ENCODE assay signal across 16 cellular contexts in genomic region chr11:12860827-12861226, GRCh38.
DNase-seq lines count a peak whose midpoint lies in the region; ATAC-seq and TF ChIP-seq lines count a peak whose summit lies in the region.
"Had no signal": no experiment of that assay in that cellular context is flagged by ENCODE, and none has a peak within 500 bp of the region (broad histone marks: within the 10 kb centered on the region; RNA-seq: fewer than 3 reads in every experiment).

No MANE protein-coding gene starts in this region.

- ATAC-seq in IMR-90 (ENCODE audit: low read depth) (no peak), WTC11 (no peak), GM18873 (IDR thresholded peaks at IDR 0.05; ENCODE audit: low FRiP score, unreplicated experiment) (no peak)
- ATAC-seq: body of pancreas had no signal

- no peaks in the 10 kb centered on the region for H3K27me3 ChIP-seq in IMR-90 (ENCODE audit: control insufficient read depth, insufficient read depth, low read length)
- H3K27me3 ChIP-seq in subcutaneous abdominal adipose tissue (ENCODE audit: control insufficient read depth in 5 of 5, insufficient read depth in 4 of 5, low read length in 5 of 5), result no peaks in the 10 kb centered on the region
- H3K27me3 ChIP-seq: BE2C, body of pancreas had no signal

- H3K9me1 ChIP-seq in IMR-90 (ENCODE audit: insufficient read depth, low read length), result peaks cover 29% of the 10 kb centered on the region

- H3K9me3 ChIP-seq in IMR-90 (ENCODE audit: control insufficient read depth, insufficient read depth, low read length) (no peaks in the 10 kb centered on the region), subcutaneous abdominal adipose tissue (ENCODE audit: control insufficient read depth in 5 of 5, low read length in 5 of 5) (no peaks in the 10 kb centered on the region)
- H3K9me3 ChIP-seq: BE2C, body of pancreas, thoracic aorta had no signal

- H3K9me3 Mint-ChIP-seq in WTC11, result peaks cover 5% of the 10 kb centered on the region; the same call in 1 of the 2 replicates

- dilution Hi-C loops in IMR-90 (cut with HindIII; ENCODE audit: low sequenced_read_pairs, unreplicated experiment), result no loop called here

- DNase-seq in IMR-90 (no peak), WTC11 (ENCODE audit: low spot score) (no peak), fibroblast of villous mesenchyme (ENCODE audit: low read depth) (peak; percentile 61), cerebellar cortex (ENCODE audit: low spot score) (no peak), NCI-H446 treated with DMSO at 0.1 percent for 48 hours (lab: John Stamatoyannopoulos, UW) (no peak)
- DNase-seq: activated naive CD4-positive, alpha-beta T cell treated with Interleukin-2 at 50 U/mL for 16 hours; BE2C; body of pancreas; NCI-H1048; NCI-H69; stimulated activated CD4-positive, alpha-beta T cell treated with anti-CD3 and anti-CD28 coated beads, Interleukin-4, amount 100 ng/mL, for 24 hours; stimulated activated CD8-positive, alpha-beta memory T cell treated with anti-CD3 and anti-CD28 coated beads, Interleukin-4, amount 100 ng/mL, for 48 hours; SW 1271 had no signal

- intact Hi-C loops in IMR-90 (cut with micrococcal nuclease), result no loop called here

- H2AK9ac ChIP-seq in IMR-90 (replicated peaks; ENCODE audit: low read depth, low read length, poor library complexity), result no peak overlapping the region

- BruUV-seq in IMR-90 (replicated peaks; lab: Mats Ljungman, UMichigan), result no TSS peak

- H3K27me3 Mint-ChIP-seq in WTC11 (ENCODE audit: low read depth), result no peaks in the 10 kb centered on the region

- H4K5ac ChIP-seq in IMR-90 (ENCODE audit: low read depth, low read length), result no peak overlapping the region

- no peak for TF ChIP-seq POLR2A in IMR-90 (IDR thresholded peaks at IDR 0.05; ENCODE audit: low read depth, low read length)

- CTCF ChIA-PET in IMR-90 (lab: Yijun Ruan, JAX), result interaction anchor here (1.0 kb wide), 1 partner anchor 28 kb away, joined by 4 read pairs; no protein-coding TSS in a partner anchor
- CTCF ChIA-PET in WTC11 (lab: Charles Lee), result interaction anchor here (1.0 kb wide), 1 partner anchor 33 kb away, joined by 3 read pairs; no protein-coding TSS in a partner anchor

- POLR2A ChIA-PET in IMR-90 (lab: Charles Lee; ENCODE audit: unreplicated experiment) (no interaction called here), WTC11 (lab: Charles Lee) (no interaction called here)

- no peak overlapping the region for H2BK20ac ChIP-seq in IMR-90 (ENCODE audit: low read depth, low read length)

- peak overlapping the region; percentile 98 for H3K27ac Mint-ChIP-seq in WTC11

- peak overlapping the region; percentile 77; the same call in 1 of the 2 replicates for H3K23ac ChIP-seq in IMR-90 (ENCODE audit: low read depth, low read length)

- no peak overlapping the region for H3K4me2 ChIP-seq in IMR-90 (ENCODE audit: low read depth, low read length)

- H3K36me3 ChIP-seq in IMR-90 (ENCODE audit: control insufficient read depth, insufficient read depth, low read length) (no peaks in the 10 kb centered on the region), subcutaneous abdominal adipose tissue (ENCODE audit: control insufficient read depth in 5 of 5, insufficient read depth in 5 of 5, low read length in 5 of 5) (peaks cover 0 to 2% (median 0%) of the 10 kb centered on the region in 5 donors)
- H3K36me3 ChIP-seq: thoracic aorta had no signal

- H3K27ac ChIP-seq in IMR-90 (ENCODE audit: insufficient read depth, low read length) (no peak overlapping the region), subcutaneous abdominal adipose tissue (ENCODE audit: low read depth, low read length) (peak overlapping the region; percentile 7)
- H3K27ac ChIP-seq: body of pancreas, thoracic aorta had no signal

- no peak overlapping the region for H3K56ac ChIP-seq in IMR-90 (ENCODE audit: extremely low read depth, insufficient read depth, low read length)

- H2BK5ac ChIP-seq in IMR-90 (ENCODE audit: low read depth, low read length, poor library complexity, severe bottlenecking), result no peak overlapping the region

- 100% methylated on average over 1 of the region's 2 CpGs; no CpG with 5 or more reads in 1 of the 2 experiments for whole genome bisulfite sequencing in IMR-90 (ENCODE audit: extremely low coverage in 2 of 2, insufficient read length in 1 of 2), 2 experiments

- no peak overlapping the region for H2BK15ac ChIP-seq in IMR-90 (ENCODE audit: low read depth, low read length)

- peaks cover 90% of the 10 kb centered on the region for H4K20me1 ChIP-seq in IMR-90 (ENCODE audit: insufficient read depth, low read length)

- no peak overlapping the region for H3K18ac ChIP-seq in IMR-90 (ENCODE audit: low read depth, low read length)

- H3K9ac ChIP-seq in IMR-90 (ENCODE audit: low read depth, low read length), result no peak overlapping the region
- no peak overlapping the region for H3K9ac ChIP-seq in subcutaneous abdominal adipose tissue (ENCODE audit: low read length in 5 of 5)

- H2AFZ ChIP-seq in IMR-90 (replicated peaks; ENCODE audit: low read length, poor library complexity), result no peak overlapping the region

- H2BK120ac ChIP-seq in IMR-90 (ENCODE audit: low read depth, low read length), result no peak overlapping the region

- H3K4me1 ChIP-seq in IMR-90 (ENCODE audit: control insufficient read depth, insufficient read depth, low read length) (peaks cover 14% of the 10 kb centered on the region), subcutaneous abdominal adipose tissue (ENCODE audit: control insufficient read depth in 5 of 5, insufficient read depth in 5 of 5, low read length in 5 of 5) (peaks cover 0 to 24% (median 8%) of the 10 kb centered on the region in 5 donors)

- no peak overlapping the region for H3K4me3 Mint-ChIP-seq in WTC11

- no peak overlapping the region for H4K91ac ChIP-seq in IMR-90 (ENCODE audit: insufficient read depth, low read depth, low read length)

- H3K4me1 Mint-ChIP-seq in WTC11, result peaks cover 86% of the 10 kb centered on the region

- H2AK5ac ChIP-seq in IMR-90 (ENCODE audit: low read depth, low read length), result no peak overlapping the region

- TF ChIP-seq CTCF in IMR-90 (conservative IDR thresholded peaks at IDR 0.05; ENCODE audit: low read depth, low read length) (no peak), WTC11 (IDR thresholded peaks at IDR 0.05) (no peak), fibroblast of villous mesenchyme (IDR thresholded peaks at IDR 0.05; ENCODE audit: insufficient read depth, low read depth, low read length) (no peak)

- peaks cover 49 to 88% of the 10 kb centered on the region in 2 experiments for H3K79me1 ChIP-seq in IMR-90 (ENCODE audit: low read depth in 1 of 2, low read length in 2 of 2)

- H3K4ac ChIP-seq in IMR-90 (ENCODE audit: low read depth, low read length), result no peak overlapping the region

- no peak overlapping the region for H3K4me3 ChIP-seq in IMR-90 (ENCODE audit: insufficient read depth, low read depth, low read length)
- H3K4me3 ChIP-seq in fibroblast of villous mesenchyme (ENCODE audit: low read depth, low read length), result no peak overlapping the region
- H3K4me3 ChIP-seq in subcutaneous abdominal adipose tissue (ENCODE audit: low read depth in 1 of 5, low read length in 5 of 5), result no peak overlapping the region
- H3K4me3 ChIP-seq: body of pancreas, thoracic aorta had no signal

- no peaks in the 10 kb centered on the region; the same call in 1 of the 2 replicates for H3K36me3 Mint-ChIP-seq in WTC11

- no peak overlapping the region for H4K8ac ChIP-seq in IMR-90 (ENCODE audit: low read depth in 2 of 2, low read length in 2 of 2)

- in situ Hi-C loops in IMR-90 (cut with MboI; ENCODE audit: low sequenced_read_pairs), result no loop called here

- peak overlapping the region; percentile 19; the same call in 1 of the 2 replicates for H3K14ac ChIP-seq in IMR-90 (replicated peaks; ENCODE audit: low read depth, low read length)

- no peak for TF ChIP-seq RAD21 in IMR-90 (IDR thresholded peaks at IDR 0.05; ENCODE audit: low read length)

TF ChIP-seq in IMR-90, 13 proteins besides CTCF, POLR2A, EP300 and RAD21 (continues in another document):
- TF ChIP-seq MXI1 (IDR thresholded peaks at IDR 0.05; ENCODE audit: borderline replicate concordance, low read depth, low read length) (no peak), ELK1 (IDR thresholded peaks at IDR 0.05; ENCODE audit: borderline replicate concordance, low read depth, low read length) (no peak)
- TF ChIP-seq, protein P1, sequence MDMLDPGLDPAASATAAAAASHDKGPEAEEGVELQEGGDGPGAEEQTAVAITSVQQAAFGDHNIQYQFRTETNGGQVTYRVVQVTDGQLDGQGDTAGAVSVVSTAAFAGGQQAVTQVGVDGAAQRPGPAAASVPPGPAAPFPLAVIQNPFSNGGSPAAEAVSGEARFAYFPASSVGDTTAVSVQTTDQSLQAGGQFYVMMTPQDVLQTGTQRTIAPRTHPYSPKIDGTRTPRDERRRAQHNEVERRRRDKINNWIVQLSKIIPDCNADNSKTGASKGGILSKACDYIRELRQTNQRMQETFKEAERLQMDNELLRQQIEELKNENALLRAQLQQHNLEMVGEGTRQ (IDR thresholded peaks at IDR 0.05; ENCODE audit: low read depth, low read length), result no peak

TF ChIP-seq in WTC11, 78 proteins besides CTCF, POLR2A, EP300 and RAD21 (continues in another document):
- TF ChIP-seq CREM (CRISPR knock-in tag; IDR thresholded peaks at IDR 0.05) (no peak), ATF6 (CRISPR knock-in tag; IDR thresholded peaks at IDR 0.05) (no peak), ZNF121 (CRISPR knock-in tag; IDR thresholded peaks at IDR 0.05) (no peak), NR1H2 (CRISPR knock-in tag; IDR thresholded peaks at IDR 0.05) (no peak)
- TF ChIP-seq, protein P2, sequence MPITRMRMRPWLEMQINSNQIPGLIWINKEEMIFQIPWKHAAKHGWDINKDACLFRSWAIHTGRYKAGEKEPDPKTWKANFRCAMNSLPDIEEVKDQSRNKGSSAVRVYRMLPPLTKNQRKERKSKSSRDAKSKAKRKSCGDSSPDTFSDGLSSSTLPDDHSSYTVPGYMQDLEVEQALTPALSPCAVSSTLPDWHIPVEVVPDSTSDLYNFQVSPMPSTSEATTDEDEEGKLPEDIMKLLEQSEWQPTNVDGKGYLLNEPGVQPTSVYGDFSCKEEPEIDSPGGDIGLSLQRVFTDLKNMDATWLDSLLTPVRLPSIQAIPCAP (CRISPR knock-in tag; IDR thresholded peaks at IDR 0.05), result no peak
